Comparison of ENCODE assay signal across 4 cellular contexts in the genomic region with DNA sequence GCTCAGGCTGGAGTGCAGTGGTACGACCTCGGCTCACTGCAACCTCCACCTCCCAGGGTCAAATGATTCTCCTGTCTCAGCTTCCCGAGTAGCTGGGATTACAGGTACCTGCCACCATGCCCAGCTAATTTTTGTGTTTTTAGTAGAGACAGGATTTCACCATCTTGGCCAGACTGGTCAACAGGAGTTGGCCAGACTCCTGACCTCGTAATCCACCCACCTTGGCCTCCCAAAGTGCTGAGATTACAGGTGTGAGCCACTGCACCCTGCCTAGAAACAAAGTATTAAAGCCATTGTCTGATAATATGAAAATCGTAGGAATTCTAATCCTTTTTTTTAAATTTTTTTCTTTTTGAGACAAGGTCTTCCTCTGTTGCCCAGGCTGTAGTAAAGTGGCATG. TPM values are rescaled to one million over a fixed set of nuclear protein-coding genes. Genes with fewer than 3 reads are reported as not detected.
DNase-seq lines count a peak whose midpoint lies in the region; ATAC-seq, FAIRE-seq and TF ChIP-seq lines count a peak whose summit lies in the region.
"Not testable (repeated sequence)": the region's sequence is repeated elsewhere in the genome, so short reads cannot be mapped to it uniquely, and the experiment has no call there.

No MANE protein-coding gene starts in this region.

- TF ChIP-seq EP300 in HepG2 (IDR thresholded peaks at IDR 0.05; ENCODE audit: low read depth in 2 of 2, low read length in 2 of 2); HepG2 (CRISPR knock-in tag; IDR thresholded peaks at IDR 0.05; ENCODE audit: borderline replicate concordance): not testable (repeated sequence)

- not testable (repeated sequence) for H2AFZ ChIP-seq in HepG2 (ENCODE audit: low read length)

- FAIRE-seq in HepG2 (lab: Jason Lieb, UNC): not testable (repeated sequence)

- H3K27me3 ChIP-seq in colonic mucosa; HepG2 (ENCODE audit: control insufficient read depth in 1 of 2, insufficient read depth in 2 of 2, low read length in 2 of 2); right lobe of liver: not testable (repeated sequence)

- H3K4me3 ChIP-seq in colonic mucosa; HepG2 (replicated peaks in 1 of 3; ENCODE audit: insufficient read depth in 1 of 3, low read depth in 2 of 3, low read length in 3 of 3); right lobe of liver: not testable (repeated sequence)

- CTCF ChIA-PET in HepG2 (lab: Yijun Ruan, JAX; ENCODE audit: low intra/inter-chr PET ratio, low total read pairs): not testable (repeated sequence)

- not testable (repeated sequence) for TF ChIP-seq POLR2A in HepG2 (IDR thresholded peaks at IDR 0.05; ENCODE audit: insufficient read depth in 1 of 2, low read depth in 2 of 2, low read length in 2 of 2); right lobe of liver (IDR thresholded peaks at IDR 0.05)

- peak; percentile 82 for ATAC-seq in left lobe of liver
- not testable (repeated sequence) for ATAC-seq in HepG2
- ATAC-seq in right lobe of liver: peak in 3 of 4 donors; percentile 45 to 78 (median 53)

- not testable (repeated sequence) for H4K20me1 ChIP-seq in HepG2 (ENCODE audit: insufficient read depth, low read length)

- not testable (repeated sequence) for H3K9ac ChIP-seq in colonic mucosa (ENCODE audit: low read depth in 2 of 2, low read length in 2 of 2); HepG2 (ENCODE audit: insufficient read depth, low read depth, low read length)

- not testable (repeated sequence) for TF ChIP-seq RAD21 in HepG2 (CRISPR knock-in tag; IDR thresholded peaks at IDR 0.05)

- not testable (repeated sequence) for H3K27ac ChIP-seq in colonic mucosa; HepG2 (ENCODE audit: extremely low read length, insufficient read depth, low read length); right lobe of liver

- peak; percentile 4 for DNase-seq in colonic mucosa
- DNase-seq in left lobe of liver (ENCODE audit: low spot score); HepG2 (ENCODE audit: low spot score); right lobe of liver: not testable (repeated sequence)

- in situ Hi-C loops in HepG2 (cut with HindIII; ENCODE audit: extremely low pct_ligation_motif_present, low pct_unique_long_range_greater_than_20kb): not testable (repeated sequence)

- H3K4me1 ChIP-seq in colonic mucosa; HepG2 (ENCODE audit: insufficient read depth, low read length); right lobe of liver: not testable (repeated sequence)

- not testable (repeated sequence) for TF ChIP-seq CTCF in colonic mucosa (IDR thresholded peaks at IDR 0.05); HepG2 (CRISPR knock-in tag; IDR thresholded peaks at IDR 0.05); right lobe of liver (IDR thresholded peaks at IDR 0.05)

- H3K4me2 ChIP-seq in HepG2 (ENCODE audit: low read depth, low read length): not testable (repeated sequence)

- not testable (repeated sequence) for BruUV-seq in HepG2 (replicated peaks; lab: Mats Ljungman, UMichigan)

- POLR2A ChIA-PET in HepG2 (lab: Yijun Ruan, JAX): interaction anchor here (0.6 to 2.9 kb wide), 4 partner anchors 11 to 34 kb away, joined by 3 to 11 read pairs (median 4); a partner anchor contains a TSS

- 94% methylated on average over 5 of the region's 5 CpGs for WGBS in HepG2 (ENCODE audit: low lambda C conversion rate)
- WGBS in right lobe of liver (ENCODE audit: insufficient coverage, low coverage, low lambda C conversion rate, missing lambda C conversion rate): 68% methylated on average over 2 of the region's 5 CpGs

- H3K36me3 ChIP-seq in colonic mucosa, right lobe of liver: not testable (repeated sequence)
- H3K36me3 ChIP-seq in HepG2 (replicated peaks in 1 of 2; ENCODE audit: control insufficient read depth in 1 of 2, insufficient read depth in 2 of 2, low read length in 2 of 2): peaks cover 9 to 18% of the 10 kb centered on the region in 2 experiments; a peak in 4 of 5 replicates

- H3K79me2 ChIP-seq in HepG2 (ENCODE audit: insufficient read depth, low read length): not testable (repeated sequence)

- intact Hi-C loops in colonic mucosa (cut with DNase I); HepG2 (cut with micrococcal nuclease; ENCODE audit: unreplicated experiment); right lobe of liver (cut with DNase I): not testable (repeated sequence)

- H3K9me3 ChIP-seq in colonic mucosa; HepG2 (ENCODE audit: low read length); right lobe of liver: not testable (repeated sequence)

RNA-seq across cellular contexts. Expression of a gene that starts 19.7 kb away (rescaled TPM):
- total RNA-seq in colonic mucosa (100 to 1,000 TPM; 114 to 153 TPM), left lobe of liver (48.2 TPM), HepG2 (2016; rRNA removed; fragmentation: Illumina TruSeq; extraction: Trizol) (116 and 119 TPM in 2 replicates), right lobe of liver (10 to 100 TPM; 44.2 to 48.4 (median 47.2) TPM)
- total RNA-seq in HepG2 (2016; cell fraction: cytosol; rRNA removed; fragmentation: Illumina TruSeq; extraction: Trizol; ENCODE audit: low read depth): 259 and 291 TPM in 2 replicates
- 102 and 128 TPM in 2 replicates for total RNA-seq in HepG2 (2016; cell fraction: insoluble cytoplasmic fraction; rRNA removed; fragmentation: Illumina TruSeq; extraction: Trizol)
- 219 and 242 TPM in 2 replicates for total RNA-seq in HepG2 (2016; cell fraction: membrane; rRNA removed; fragmentation: Illumina TruSeq; extraction: Trizol)
- total RNA-seq in HepG2 (2016; cell fraction: nucleus; rRNA removed; fragmentation: Illumina TruSeq; extraction: Trizol): 53.1 and 62.5 TPM in 2 replicates
- 69.0 and 72.9 TPM in 2 replicates for polyA plus RNA-seq in HepG2 (2011; rRNA removed)
- polyA plus RNA-seq in HepG2 (2011; cell fraction: cytosol; rRNA removed): 43.1 and 47.2 TPM in 2 replicates
- 20.3 and 24.8 TPM in 2 replicates for polyA plus RNA-seq in HepG2 (2011; cell fraction: nucleus; rRNA removed)
- 70.8 and 90.1 TPM in 2 replicates for polyA plus RNA-seq in HepG2 (2012)
- polyA plus RNA-seq in HepG2 (2016; cell fraction: cytosol; fragmentation: Illumina TruSeq; extraction: Trizol; ENCODE audit: low read depth): 323 and 351 TPM in 2 replicates
- polyA plus RNA-seq in HepG2 (2016; cell fraction: insoluble cytoplasmic fraction; fragmentation: Illumina TruSeq; extraction: Trizol; ENCODE audit: low read depth): 125 and 131 TPM in 2 replicates
- 209 and 229 TPM in 2 replicates for polyA plus RNA-seq in HepG2 (2016; cell fraction: membrane; fragmentation: Illumina TruSeq; extraction: Trizol; ENCODE audit: low read depth)
- 115 and 136 TPM in 2 replicates for polyA plus RNA-seq in HepG2 (2016; cell fraction: nucleus; fragmentation: Illumina TruSeq; extraction: Trizol; ENCODE audit: insufficient read depth, low read depth)
- polyA minus RNA-seq in HepG2 (2011; rRNA and poly(A)+ RNA removed; ENCODE audit: low replicate concordance): 20.6 and 34.4 TPM in 2 replicates
- 25.4 and 27.2 TPM in 2 replicates for polyA minus RNA-seq in HepG2 (2011; cell fraction: cytosol; rRNA and poly(A)+ RNA removed)
- polyA minus RNA-seq in HepG2 (2011; cell fraction: nucleus; rRNA and poly(A)+ RNA removed): 36.1 and 40.7 TPM in 2 replicates

RNA-seq across cellular contexts. Expression of a gene that starts 56.1 kb away (rescaled TPM):
- 10 to 100 TPM; 17.7 to 26.3 TPM for total RNA-seq in colonic mucosa
- 6.1 TPM for total RNA-seq in left lobe of liver
- 102 and 140 TPM in 2 replicates for total RNA-seq in HepG2 (2016; rRNA removed; fragmentation: Illumina TruSeq; extraction: Trizol)
- total RNA-seq in HepG2 (2016; cell fraction: cytosol; rRNA removed; fragmentation: Illumina TruSeq; extraction: Trizol; ENCODE audit: low read depth): 67.2 and 69.3 TPM in 2 replicates
- total RNA-seq in HepG2 (2016; cell fraction: insoluble cytoplasmic fraction; rRNA removed; fragmentation: Illumina TruSeq; extraction: Trizol): 103 and 132 TPM in 2 replicates
- total RNA-seq in HepG2 (2016; cell fraction: membrane; rRNA removed; fragmentation: Illumina TruSeq; extraction: Trizol): 98.3 and 109 TPM in 2 replicates
- 70.1 and 86.0 TPM in 2 replicates for total RNA-seq in HepG2 (2016; cell fraction: nucleus; rRNA removed; fragmentation: Illumina TruSeq; extraction: Trizol)
- 49.5 and 63.4 TPM in 2 replicates for polyA plus RNA-seq in HepG2 (2011; rRNA removed)
- 18.2 and 27.5 TPM in 2 replicates for polyA plus RNA-seq in HepG2 (2011; cell fraction: cytosol; rRNA removed)
- polyA plus RNA-seq in HepG2 (2011; cell fraction: nucleus; rRNA removed): 44.1 and 44.3 TPM in 2 replicates
- polyA plus RNA-seq in HepG2 (2012): 81.6 and 81.7 TPM in 2 replicates
- 47.5 and 54.1 TPM in 2 replicates for polyA plus RNA-seq in HepG2 (2016; cell fraction: cytosol; fragmentation: Illumina TruSeq; extraction: Trizol; ENCODE audit: low read depth)
- polyA plus RNA-seq in HepG2 (2016; cell fraction: insoluble cytoplasmic fraction; fragmentation: Illumina TruSeq; extraction: Trizol; ENCODE audit: low read depth): 104 and 106 TPM in 2 replicates
- polyA plus RNA-seq in HepG2 (2016; cell fraction: membrane; fragmentation: Illumina TruSeq; extraction: Trizol; ENCODE audit: low read depth): 73.5 and 78.8 TPM in 2 replicates
- polyA plus RNA-seq in HepG2 (2016; cell fraction: nucleus; fragmentation: Illumina TruSeq; extraction: Trizol; ENCODE audit: insufficient read depth, low read depth): 113 and 121 TPM in 2 replicates
- 10.0 and 16.5 TPM in 2 replicates for polyA minus RNA-seq in HepG2 (2011; rRNA and poly(A)+ RNA removed; ENCODE audit: low replicate concordance)
- 18.3 and 22.6 TPM in 2 replicates for polyA minus RNA-seq in HepG2 (2011; cell fraction: cytosol; rRNA and poly(A)+ RNA removed)
- polyA minus RNA-seq in HepG2 (2011; cell fraction: nucleus; rRNA and poly(A)+ RNA removed): 63.3 and 75.2 TPM in 2 replicates
- 10 to 100 TPM in 2 of 6 experiments, 1 to 10 TPM in 4; 6.8 to 15.6 (median 9.4) TPM for total RNA-seq in right lobe of liver

RNA-seq across cellular contexts. Expression of a gene that starts 56.6 kb away (rescaled TPM):
- total RNA-seq in colonic mucosa (10 to 100 TPM; 23.6 to 36.0 TPM), left lobe of liver (18.1 TPM), HepG2 (2016; rRNA removed; fragmentation: Illumina TruSeq; extraction: Trizol) (88.7 and 131 TPM in 2 replicates), right lobe of liver (10 to 100 TPM; 15.2 to 22.2 (median 19.7) TPM)
- total RNA-seq in HepG2 (2016; cell fraction: cytosol; rRNA removed; fragmentation: Illumina TruSeq; extraction: Trizol; ENCODE audit: low read depth): 13.8 and 16.8 TPM in 2 replicates
- 92.4 and 130 TPM in 2 replicates for total RNA-seq in HepG2 (2016; cell fraction: insoluble cytoplasmic fraction; rRNA removed; fragmentation: Illumina TruSeq; extraction: Trizol)
- total RNA-seq in HepG2 (2016; cell fraction: membrane; rRNA removed; fragmentation: Illumina TruSeq; extraction: Trizol): 35.4 and 42.4 TPM in 2 replicates
- total RNA-seq in HepG2 (2016; cell fraction: nucleus; rRNA removed; fragmentation: Illumina TruSeq; extraction: Trizol): 90.7 and 94.1 TPM in 2 replicates
- 39.5 and 48.9 TPM in 2 replicates for polyA plus RNA-seq in HepG2 (2011; rRNA removed)
- 31.7 and 35.0 TPM in 2 replicates for polyA plus RNA-seq in HepG2 (2011; cell fraction: cytosol; rRNA removed)
- 48.8 and 58.1 TPM in 2 replicates for polyA plus RNA-seq in HepG2 (2011; cell fraction: nucleus; rRNA removed)
- polyA plus RNA-seq in HepG2 (2012): 28.3 and 37.5 TPM in 2 replicates
- polyA plus RNA-seq in HepG2 (2016; cell fraction: cytosol; fragmentation: Illumina TruSeq; extraction: Trizol; ENCODE audit: low read depth): 19.5 and 19.9 TPM in 2 replicates
- 109 and 122 TPM in 2 replicates for polyA plus RNA-seq in HepG2 (2016; cell fraction: insoluble cytoplasmic fraction; fragmentation: Illumina TruSeq; extraction: Trizol; ENCODE audit: low read depth)
- 35.4 and 36.9 TPM in 2 replicates for polyA plus RNA-seq in HepG2 (2016; cell fraction: membrane; fragmentation: Illumina TruSeq; extraction: Trizol; ENCODE audit: low read depth)
- 57.9 and 59.7 TPM in 2 replicates for polyA plus RNA-seq in HepG2 (2016; cell fraction: nucleus; fragmentation: Illumina TruSeq; extraction: Trizol; ENCODE audit: insufficient read depth, low read depth)
- polyA minus RNA-seq in HepG2 (2011; rRNA and poly(A)+ RNA removed; ENCODE audit: low replicate concordance): 52.8 and 83.3 TPM in 2 replicates
- polyA minus RNA-seq in HepG2 (2011; cell fraction: cytosol; rRNA and poly(A)+ RNA removed): 20.3 and 21.2 TPM in 2 replicates
- polyA minus RNA-seq in HepG2 (2011; cell fraction: nucleus; rRNA and poly(A)+ RNA removed): 93.3 and 97.1 TPM in 2 replicates
